In the genomic region with DNA sequence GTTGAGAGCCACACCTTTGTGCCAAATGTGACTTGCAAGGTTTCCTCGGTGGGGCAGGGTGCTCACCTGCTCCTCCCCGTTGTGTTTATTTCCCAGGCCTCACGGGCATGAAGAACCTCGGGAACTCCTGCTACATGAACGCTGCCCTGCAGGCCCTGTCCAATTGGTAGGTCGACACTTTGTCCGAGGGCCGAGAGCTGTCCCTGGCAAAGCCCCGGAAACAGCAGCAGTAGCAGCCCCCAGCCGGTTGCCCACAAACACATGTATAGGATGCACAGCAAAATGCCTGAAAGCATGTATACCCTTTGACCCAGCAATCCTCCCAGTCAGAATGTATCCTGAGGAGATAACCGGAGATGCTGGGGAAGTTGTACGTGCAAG, we compare ENCODE assay signal across 1 cellular context.
TF ChIP-seq lines count a peak whose summit lies in the region.

No MANE protein-coding gene starts in this region.

TF ChIP-seq in K562, 482 proteins besides CTCF, POLR2A, EP300 and RAD21:
- TF ChIP-seq CXXC5 (CRISPR knock-in tag; IDR thresholded peaks at IDR 0.05), result 0 out of 2 replicates have a peak, but pooled peaks have one; percentile 5
- peak; percentile 77; the same call in 1 of the 2 replicates for TF ChIP-seq DMBX1 (CRISPR knock-in tag; IDR thresholded peaks at IDR 0.05; ENCODE audit: borderline replicate concordance)
- TF ChIP-seq, protein P1, sequence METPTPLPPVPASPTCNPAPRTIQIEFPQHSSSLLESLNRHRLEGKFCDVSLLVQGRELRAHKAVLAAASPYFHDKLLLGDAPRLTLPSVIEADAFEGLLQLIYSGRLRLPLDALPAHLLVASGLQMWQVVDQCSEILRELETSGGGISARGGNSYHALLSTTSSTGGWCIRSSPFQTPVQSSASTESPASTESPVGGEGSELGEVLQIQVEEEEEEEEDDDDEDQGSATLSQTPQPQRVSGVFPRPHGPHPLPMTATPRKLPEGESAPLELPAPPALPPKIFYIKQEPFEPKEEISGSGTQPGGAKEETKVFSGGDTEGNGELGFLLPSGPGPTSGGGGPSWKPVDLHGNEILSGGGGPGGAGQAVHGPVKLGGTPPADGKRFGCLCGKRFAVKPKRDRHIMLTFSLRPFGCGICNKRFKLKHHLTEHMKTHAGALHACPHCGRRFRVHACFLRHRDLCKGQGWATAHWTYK (CRISPR knock-in tag; IDR thresholded peaks at IDR 0.05), result peak; percentile 40; the same call in 1 of the 2 replicates
- no peak for TF ChIP-seq PCBP1 (IDR thresholded peaks at IDR 0.05; ENCODE audit: low read depth, low read length, poor library complexity, severe bottlenecking)
- TF ChIP-seq KDM2B (CRISPR knock-in tag; IDR thresholded peaks at IDR 0.05), result 0 out of 2 replicates have a peak, but pooled peaks have one; percentile 25
- TF ChIP-seq KLF1 (tag; IDR thresholded peaks at IDR 0.05), result 0 out of 2 replicates have a peak, but pooled peaks have one; percentile 30
- no peak for TF ChIP-seq ZNF778 (CRISPR knock-in tag; IDR thresholded peaks at IDR 0.05)
- TF ChIP-seq HCFC1 (IDR thresholded peaks at IDR 0.05; ENCODE audit: low read depth, low read length), result 0 out of 2 replicates have a peak, but pooled peaks have one; percentile 11
- 0 out of 2 replicates have a peak, but pooled peaks have one; percentile 38 for TF ChIP-seq ZNF197 (CRISPR knock-in tag; IDR thresholded peaks at IDR 0.05; ENCODE audit: low read depth)
- 0 out of 2 replicates have a peak, but pooled peaks have one; percentile 10 for TF ChIP-seq CREB1 (IDR thresholded peaks at IDR 0.05)
- TF ChIP-seq CREB1 (CRISPR knock-in tag; IDR thresholded peaks at IDR 0.05), result no peak
- no peak for TF ChIP-seq GTF2F1 (IDR thresholded peaks at IDR 0.05; ENCODE audit: low read depth, low read length)
